8 cellular contexts compared by ENCODE assay signal in the genomic region with DNA sequence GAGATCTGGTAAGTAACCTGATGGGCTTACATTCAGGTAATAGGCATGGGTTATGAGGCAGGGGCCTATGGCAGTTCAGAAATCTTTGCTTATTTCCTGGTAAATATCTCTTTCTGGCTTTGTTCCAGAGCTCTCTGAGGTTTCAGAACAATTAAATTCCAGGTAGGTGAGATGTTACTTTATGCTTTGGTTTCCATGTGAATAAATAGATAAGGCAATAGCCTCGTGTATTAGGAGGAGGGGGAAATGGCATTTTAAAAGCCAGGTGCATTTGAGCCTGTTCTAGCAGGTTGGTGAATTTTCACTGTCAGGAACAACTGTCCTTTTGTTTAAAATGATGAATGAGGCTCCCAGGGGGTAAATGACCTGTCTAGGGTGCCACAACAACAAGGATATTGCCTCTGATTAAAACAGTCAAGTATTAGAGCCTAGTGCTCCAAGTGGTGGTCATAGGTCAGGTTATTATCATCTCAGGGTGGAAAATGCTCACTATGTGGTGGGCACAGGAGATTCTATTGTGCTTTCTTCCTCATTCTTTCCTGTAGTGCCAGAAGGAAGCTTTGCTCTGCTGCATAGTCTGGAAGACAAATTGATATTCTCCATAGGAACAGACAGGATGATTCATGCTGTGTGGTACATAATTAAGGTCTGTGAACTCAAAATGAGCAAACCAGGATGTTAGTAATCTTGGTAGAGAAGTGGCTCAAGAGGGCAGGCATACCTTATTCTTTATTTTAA.
A peak's percentile ranks its signal among the peaks of the same experiment; 100 is the strongest.
DNase-seq lines count a peak whose midpoint lies in the region; ATAC-seq and TF ChIP-seq lines count a peak whose summit lies in the region.

No MANE protein-coding gene starts in this region.

- peak; percentile 90 to 92 for ATAC-seq in activated T-cell treated with anti-CD3 and anti-CD28 coated beads, Interleukin-2, amount 50 U/mL, for 72 hours (replicated peaks in 1 of 2)
- no peak for ATAC-seq in HG03159 (IDR thresholded peaks at IDR 0.05; ENCODE audit: unreplicated experiment)
- ATAC-seq in HG02885 (IDR thresholded peaks at IDR 0.05; ENCODE audit: poor library complexity, unreplicated experiment), result no peak
- no peak for ATAC-seq in GM18868 (IDR thresholded peaks at IDR 0.05; ENCODE audit: unreplicated experiment)
- no peak for ATAC-seq in GM19463 (IDR thresholded peaks at IDR 0.05; ENCODE audit: unreplicated experiment)

- H3K4me3 ChIP-seq in Caco-2 (ENCODE audit: low read depth, low read length) (no peak overlapping the region), kidney epithelial cell (ENCODE audit: low read depth, low read length) (no peak overlapping the region)

- CTCF ChIA-PET in Caco-2 (lab: Charles Lee), result no interaction called here

- no peaks in the 10 kb centered on the region for H3K9me3 ChIP-seq in Caco-2

- no peaks in the 10 kb centered on the region for H3K27me3 ChIP-seq in Caco-2 (replicated peaks; ENCODE audit: control insufficient read depth, insufficient read depth, low read length)
- H3K27me3 ChIP-seq in kidney epithelial cell (ENCODE audit: control insufficient read depth, insufficient read depth, low read length), result no peaks in the 10 kb centered on the region

- intact Hi-C loops in Caco-2 (cut with micrococcal nuclease; ENCODE audit: unreplicated experiment), result no loop called here

- H3K4me1 Mint-ChIP-seq in Caco-2 (ENCODE audit: low read depth, unreplicated experiment), result peaks cover 15% of the 10 kb centered on the region
- H3K4me1 Mint-ChIP-seq in activated T-cell treated with anti-CD3 and anti-CD28 coated beads, Interleukin-2, amount 50 U/mL, for 72 hours (ENCODE audit: low read depth), result peaks cover 69% of the 10 kb centered on the region

- TF ChIP-seq CTCF in Caco-2 (IDR thresholded peaks at IDR 0.05; ENCODE audit: insufficient read depth in 1 of 2, low read depth in 1 of 2, low read length in 1 of 2, severe bottlenecking in 1 of 2, unreplicated experiment in 1 of 2) (no peak), kidney epithelial cell (IDR thresholded peaks at IDR 0.05; ENCODE audit: insufficient read depth, low read length, poor library complexity, severe bottlenecking) (no peak)

- no peak overlapping the region for H3K4me3 Mint-ChIP-seq in Caco-2 (ENCODE audit: unreplicated experiment)
- H3K4me3 Mint-ChIP-seq in activated T-cell treated with anti-CD3 and anti-CD28 coated beads, Interleukin-2, amount 50 U/mL, for 72 hours, result peak overlapping the region; percentile 57 to 74

- no peaks in the 10 kb centered on the region for H3K27me3 Mint-ChIP-seq in Caco-2 (ENCODE audit: insufficient read depth, unreplicated experiment)
- H3K27me3 Mint-ChIP-seq in activated T-cell treated with anti-CD3 and anti-CD28 coated beads, Interleukin-2, amount 50 U/mL, for 72 hours (ENCODE audit: low read depth), result no peaks in the 10 kb centered on the region

- DNase-seq in Caco-2, result peak in 1 of 2 experiments; percentile 48
- DNase-seq in NCI-H1048 (lab: John Stamatoyannopoulos, UW), result peak; percentile 64
- no peak for DNase-seq in activated T-cell treated with anti-CD3 and anti-CD28 coated beads, Interleukin-2, amount 50 U/mL, for 72 hours
- DNase-seq in kidney epithelial cell (ENCODE audit: low read depth), result peak; percentile 92

- peak overlapping the region; percentile 46 for H3K27ac Mint-ChIP-seq in Caco-2 (ENCODE audit: unreplicated experiment)
- peak overlapping the region; percentile 27 for H3K27ac Mint-ChIP-seq in activated T-cell treated with anti-CD3 and anti-CD28 coated beads, Interleukin-2, amount 50 U/mL, for 72 hours

- BruUV-seq in Caco-2 (replicated peaks; lab: Mats Ljungman, UMichigan), result no TSS peak

- POLR2A ChIA-PET in Caco-2 (lab: Charles Lee), result no interaction called here

- H3K36me3 ChIP-seq in Caco-2 (ENCODE audit: control insufficient read depth, insufficient read depth, low read length), result no peaks in the 10 kb centered on the region
- no peaks in the 10 kb centered on the region for H3K36me3 ChIP-seq in kidney epithelial cell (ENCODE audit: control insufficient read depth, insufficient read depth, low read length)

- H3K36me3 Mint-ChIP-seq in Caco-2 (ENCODE audit: insufficient read depth, unreplicated experiment), result no peaks in the 10 kb centered on the region
- H3K36me3 Mint-ChIP-seq in activated T-cell treated with anti-CD3 and anti-CD28 coated beads, Interleukin-2, amount 50 U/mL, for 72 hours (ENCODE audit: insufficient read depth in 2 of 2), result peaks cover 4 to 8% of the 10 kb centered on the region in 2 donors

- peaks cover 26% of the 10 kb centered on the region for H3K4me1 ChIP-seq in Caco-2

- no peaks in the 10 kb centered on the region for H3K9me3 Mint-ChIP-seq in Caco-2 (ENCODE audit: unreplicated experiment)
- H3K9me3 Mint-ChIP-seq in activated T-cell treated with anti-CD3 and anti-CD28 coated beads, Interleukin-2, amount 50 U/mL, for 72 hours, result peaks cover 0 to 2% of the 10 kb centered on the region in 2 donors

Comparison
In these comparisons a context has a peak if more than half of its experiments do, and no peak if none do; other contexts are left out.
1. DNase-seq: peak in NCI-H1048 (single experiment) and kidney epithelial cell (single experiment); none in activated T-cell treated with anti-CD3 and anti-CD28 coated beads, Interleukin-2, amount 50 U/mL, for 72 hours (0 of 2).
2. ATAC-seq: peak in activated T-cell treated with anti-CD3 and anti-CD28 coated beads, Interleukin-2, amount 50 U/mL, for 72 hours (2 of 2); none in HG03159 (single experiment), HG02885 (single experiment), GM18868 (single experiment) and GM19463 (single experiment).